ENCODE assay signal across 1 cellular context in genomic region chr4:43048570-43048969, GRCh38.
TF ChIP-seq lines count a peak whose summit lies in the region.

No MANE protein-coding gene starts in this region.

TF ChIP-seq in WTC11, 78 proteins besides CTCF, POLR2A, EP300 and RAD21 (continued from another document):
- TF ChIP-seq ATF3 (CRISPR knock-in tag; conservative IDR thresholded peaks at IDR 0.05) (no peak), ZNF423 (CRISPR knock-in tag; IDR thresholded peaks at IDR 0.05) (no peak), NR3C1 (CRISPR knock-in tag; conservative IDR thresholded peaks at IDR 0.05; ENCODE audit: low read depth) (no peak), PRRX2 (CRISPR knock-in tag; IDR thresholded peaks at IDR 0.05) (no peak), NFYB (CRISPR knock-in tag; conservative IDR thresholded peaks at IDR 0.05; ENCODE audit: low read depth) (no peak)
